Comparison of ENCODE assay signal across 24 cellular contexts in genomic region chr3:157913052-157913451, GRCh38.
DNase-seq lines count a peak whose midpoint lies in the region; TF ChIP-seq lines count a peak whose summit lies in the region.
"Had no signal": no experiment of that assay in that cellular context is flagged by ENCODE, and none has a peak within 500 bp of the region (broad histone marks: within the 10 kb centered on the region; RNA-seq: fewer than 3 reads in every experiment).

No MANE protein-coding gene starts in this region.

- DNase-seq in HCEC 1CT (peak; percentile 26), choroid plexus epithelial cell (ENCODE audit: low read depth) (peak; percentile 18), foreskin fibroblast (peak; percentile 38 to 79), kidney glomerular epithelial cell (lab: John Stamatoyannopoulos, UW) (no peak), NCI-H774 (lab: John Stamatoyannopoulos, UW) (no peak)
- DNase-seq in activated CD8-positive, alpha-beta memory T cell treated with anti-CD3 and anti-CD28 coated beads, Interleukin-2, amount 50 U/mL, for 48 hours = no peak
- DNase-seq: C1 segment of cervical spinal cord; Caco-2; CD8-positive, alpha-beta T cell; DMS79; EL; GDM1; Kasumi-1; NCI-H1105; NCI-H1436 treated with DMSO at 0.1 percent for 48 hours; NCI-H187 treated with DMSO at 0.1 percent for 48 hours; NCI-H345; NCI-H510A treated with DMSO at 0.1 percent for 48 hours; NCI-H82; NK-92 treated with Interleukin-12 subunit alpha and Interleukin-12 subunit beta, amount 100 ng/mL, for 24 hours; SK-N-SH had no signal

- H3K36me3 ChIP-seq in subcutaneous abdominal adipose tissue (ENCODE audit: control insufficient read depth in 5 of 5, insufficient read depth in 5 of 5, low read length in 5 of 5) = no peaks in the 10 kb centered on the region

- H3K4me3 ChIP-seq in choroid plexus epithelial cell (ENCODE audit: low read depth, low read length) (no peak overlapping the region), foreskin fibroblast (ENCODE audit: low read depth in 1 of 2, low read length in 2 of 2) (no peak overlapping the region), subcutaneous abdominal adipose tissue (ENCODE audit: low read depth in 1 of 5, low read length in 5 of 5) (no peak overlapping the region)
- H3K4me3 ChIP-seq: GM12878, K562 had no signal

- TF ChIP-seq CTCF in choroid plexus epithelial cell (conservative IDR thresholded peaks at IDR 0.05; ENCODE audit: low read depth, low read length) (no peak), foreskin fibroblast (IDR thresholded peaks at IDR 0.05; ENCODE audit: low read depth, low read length) (no peak)

- H3K9ac ChIP-seq in subcutaneous abdominal adipose tissue (ENCODE audit: low read length in 5 of 5) = no peak overlapping the region
- H3K9ac ChIP-seq: SK-N-SH had no signal

- peaks cover 0 to 16% (median 7%) of the 10 kb centered on the region in 5 donors for H3K4me1 ChIP-seq in subcutaneous abdominal adipose tissue (ENCODE audit: control insufficient read depth in 5 of 5, insufficient read depth in 5 of 5, low read length in 5 of 5)
- H3K4me1 ChIP-seq: Caco-2 had no signal

- H3K9me3 ChIP-seq in subcutaneous abdominal adipose tissue (ENCODE audit: control insufficient read depth in 5 of 5, low read length in 5 of 5) = no peaks in the 10 kb centered on the region
- H3K9me3 ChIP-seq: Caco-2, SK-N-SH had no signal

- H3K27ac ChIP-seq in subcutaneous abdominal adipose tissue (ENCODE audit: low read depth, low read length) = peak overlapping the region; percentile 25

- no peaks in the 10 kb centered on the region for H3K27me3 ChIP-seq in subcutaneous abdominal adipose tissue (ENCODE audit: control insufficient read depth in 5 of 5, insufficient read depth in 4 of 5, low read length in 5 of 5)

Comparison
In these comparisons a context has a peak if more than half of its experiments do, and no peak if none do; other contexts are left out.
1. DNase-seq: peak in HCEC 1CT (single experiment), choroid plexus epithelial cell (single experiment) and foreskin fibroblast (2 of 2); none in kidney glomerular epithelial cell (single experiment), activated CD8-positive, alpha-beta memory T cell treated with anti-CD3 and anti-CD28 coated beads, Interleukin-2, amount 50 U/mL, for 48 hours (single experiment) and NCI-H774 (single experiment).